ENCODE assay signal across 9 cellular contexts in the genomic region with DNA sequence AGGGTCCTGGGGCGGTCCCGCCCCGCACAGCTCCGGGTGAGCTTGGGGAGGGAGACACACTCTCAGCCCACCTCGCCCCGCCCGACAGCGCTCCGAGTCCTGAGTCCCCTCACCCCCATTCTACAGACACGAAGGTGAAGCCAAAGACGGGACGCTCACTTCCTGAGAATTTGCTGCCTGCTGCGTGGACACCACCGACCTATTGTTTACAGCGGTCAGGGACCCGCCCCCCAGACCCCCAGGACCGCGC. TPM values are rescaled to one million over a fixed set of nuclear protein-coding genes. Genes with fewer than 3 reads are reported as not detected.
DNase-seq lines count a peak whose midpoint lies in the region; ATAC-seq and TF ChIP-seq lines count a peak whose summit lies in the region.
"Had no signal": no experiment of that assay in that cellular context is flagged by ENCODE, and none has a peak within 500 bp of the region (broad histone marks: within the 10 kb centered on the region; RNA-seq: fewer than 3 reads in every experiment).

No MANE protein-coding gene starts in this region.

- POLR2A ChIA-PET in AG04450 (lab: Yijun Ruan, JAX): no interaction called here
- POLR2A ChIA-PET in HEK293 (lab: Yijun Ruan, JAX): no interaction called here

- peaks cover 16% of the 10 kb centered on the region for H3K9me3 Mint-ChIP-seq in activated naive CD4-positive, alpha-beta T cell treated with anti-CD3 and anti-CD28 coated beads, Interleukin-2, amount 50 U/mL, for 24 hours

- H3K4me1 ChIP-seq in HEK293 (ENCODE audit: control insufficient read depth, insufficient read depth, low read length): no peaks in the 10 kb centered on the region
- H3K4me1 ChIP-seq in iPS-18a (ENCODE audit: control insufficient read depth, low read depth, low read length): peaks cover 7% of the 10 kb centered on the region
- H3K4me1 ChIP-seq in stomach: peaks cover 11 to 32% (median 19%) of the 10 kb centered on the region in 4 donors

- no peak for TF ChIP-seq EP300 in stomach (IDR thresholded peaks at IDR 0.05)

- 0 to 1% (median 1%) methylated on average over 9 to 18 of the region's 18 CpGs for WGBS in stomach, 5 donors

- no peak for DNase-seq in AG04450 (ENCODE audit: low read depth, low spot score)
- DNase-seq in stomach: no peak
- no peak for DNase-seq in activated CD4-positive, CD25-positive, alpha-beta regulatory T cell treated with anti-CD3 and anti-CD28 coated beads, Interleukin-2, amount 50 U/mL, for 72 hours
- DNase-seq in NCI-H510A (lab: John Stamatoyannopoulos, UW): no peak

- intact Hi-C loops in stomach (cut with DNase I; ENCODE audit: low total_unique reads): no loop called here

- CTCF ChIA-PET in AG04450 (lab: Charles Lee): no interaction called here
- CTCF ChIA-PET in HEK293 (lab: Yijun Ruan, JAX): no interaction called here

- ATAC-seq in GM21528 (IDR thresholded peaks at IDR 0.05; ENCODE audit: low FRiP score, unreplicated experiment): no peak
- ATAC-seq: HCT116 had no signal

- H3K4me1 Mint-ChIP-seq in activated naive CD4-positive, alpha-beta T cell treated with anti-CD3 and anti-CD28 coated beads, Interleukin-2, amount 50 U/mL, for 24 hours: peaks cover 27% of the 10 kb centered on the region

- no peaks in the 10 kb centered on the region for H3K27me3 ChIP-seq in AG04450 (ENCODE audit: control insufficient read depth, insufficient read depth, low read length)
- peaks cover 17% of the 10 kb centered on the region for H3K27me3 ChIP-seq in iPS-18a (ENCODE audit: control insufficient read depth, insufficient read depth, low read length)
- H3K27me3 ChIP-seq in stomach: no peaks in the 10 kb centered on the region

- peak overlapping the region; percentile 98 for H3K4me3 Mint-ChIP-seq in activated naive CD4-positive, alpha-beta T cell treated with anti-CD3 and anti-CD28 coated beads, Interleukin-2, amount 50 U/mL, for 24 hours

- H3K4me3 ChIP-seq in AG04450 (ENCODE audit: low read depth, low read length) (peak overlapping the region; percentile 78), HEK293 (ENCODE audit: low read depth, low read length) (peak overlapping the region; percentile 16), iPS-18a (ENCODE audit: low read length) (peak overlapping the region; percentile 93), stomach (peak overlapping the region; percentile 78 to 93 (median 88))

- H3K36me3 ChIP-seq in HEK293 (ENCODE audit: control insufficient read depth in 2 of 2, insufficient read depth in 1 of 2, low read length in 2 of 2): no peaks in the 10 kb centered on the region
- H3K36me3 ChIP-seq in iPS-18a (ENCODE audit: control insufficient read depth, low read depth, low read length): peaks cover 4% of the 10 kb centered on the region
- peaks cover 0 to 15% (median 2%) of the 10 kb centered on the region in 4 donors for H3K36me3 ChIP-seq in stomach

- H3K27me3 Mint-ChIP-seq in activated naive CD4-positive, alpha-beta T cell treated with anti-CD3 and anti-CD28 coated beads, Interleukin-2, amount 50 U/mL, for 24 hours: no peaks in the 10 kb centered on the region

- no peak for TF ChIP-seq POLR2A in stomach (IDR thresholded peaks at IDR 0.05)

- H3K27ac ChIP-seq in AG04450 (ENCODE audit: low read depth, low read length) (peak overlapping the region; percentile 91), HEK293 (ENCODE audit: extremely low read depth, low read depth, low read length) (no peak overlapping the region), iPS-18a (ENCODE audit: low read length) (no peak overlapping the region), stomach (peak overlapping the region; percentile 91 to 95 (median 92))

- H3K9ac ChIP-seq in iPS-18a (ENCODE audit: low read length): peak overlapping the region; percentile 32

- TF ChIP-seq CTCF in AG04450 (IDR thresholded peaks at IDR 0.05; ENCODE audit: low read depth, low read length) (no peak), HEK293 (tag by site-specific recombination; IDR thresholded peaks at IDR 0.05) (no peak), stomach (IDR thresholded peaks at IDR 0.05) (no peak)

- peaks cover 32% of the 10 kb centered on the region for H3K9me3 ChIP-seq in AG04450 (ENCODE audit: control insufficient read depth, insufficient read depth, low read length)
- H3K9me3 ChIP-seq in HEK293 (ENCODE audit: control insufficient read depth, insufficient read depth, low read depth, low read length): no peaks in the 10 kb centered on the region
- no peaks in the 10 kb centered on the region for H3K9me3 ChIP-seq in iPS-18a (ENCODE audit: control insufficient read depth, low read depth, low read length)
- peaks cover 0 to 19% (median 9%) of the 10 kb centered on the region in 4 donors for H3K9me3 ChIP-seq in stomach

- H3K27ac Mint-ChIP-seq in activated naive CD4-positive, alpha-beta T cell treated with anti-CD3 and anti-CD28 coated beads, Interleukin-2, amount 50 U/mL, for 24 hours: peak overlapping the region; percentile 99

- peaks cover 32% of the 10 kb centered on the region for H3K36me3 Mint-ChIP-seq in activated naive CD4-positive, alpha-beta T cell treated with anti-CD3 and anti-CD28 coated beads, Interleukin-2, amount 50 U/mL, for 24 hours

TF ChIP-seq in HEK293, 187 proteins besides CTCF, POLR2A, EP300 and RAD21 (continues in another document):
- TF ChIP-seq ZNF140 (tag by site-specific recombination; IDR thresholded peaks at IDR 0.05) (no peak), ZNF311 (tag by site-specific recombination; IDR thresholded peaks at IDR 0.05; ENCODE audit: borderline replicate concordance) (no peak), ZNF223 (tag by site-specific recombination; IDR thresholded peaks at IDR 0.05) (no peak), ZNF366 (tag by site-specific recombination; conservative IDR thresholded peaks at IDR 0.05) (no peak), ZNF629 (tag by site-specific recombination; IDR thresholded peaks at IDR 0.05) (no peak)
- TF ChIP-seq, protein P1, sequence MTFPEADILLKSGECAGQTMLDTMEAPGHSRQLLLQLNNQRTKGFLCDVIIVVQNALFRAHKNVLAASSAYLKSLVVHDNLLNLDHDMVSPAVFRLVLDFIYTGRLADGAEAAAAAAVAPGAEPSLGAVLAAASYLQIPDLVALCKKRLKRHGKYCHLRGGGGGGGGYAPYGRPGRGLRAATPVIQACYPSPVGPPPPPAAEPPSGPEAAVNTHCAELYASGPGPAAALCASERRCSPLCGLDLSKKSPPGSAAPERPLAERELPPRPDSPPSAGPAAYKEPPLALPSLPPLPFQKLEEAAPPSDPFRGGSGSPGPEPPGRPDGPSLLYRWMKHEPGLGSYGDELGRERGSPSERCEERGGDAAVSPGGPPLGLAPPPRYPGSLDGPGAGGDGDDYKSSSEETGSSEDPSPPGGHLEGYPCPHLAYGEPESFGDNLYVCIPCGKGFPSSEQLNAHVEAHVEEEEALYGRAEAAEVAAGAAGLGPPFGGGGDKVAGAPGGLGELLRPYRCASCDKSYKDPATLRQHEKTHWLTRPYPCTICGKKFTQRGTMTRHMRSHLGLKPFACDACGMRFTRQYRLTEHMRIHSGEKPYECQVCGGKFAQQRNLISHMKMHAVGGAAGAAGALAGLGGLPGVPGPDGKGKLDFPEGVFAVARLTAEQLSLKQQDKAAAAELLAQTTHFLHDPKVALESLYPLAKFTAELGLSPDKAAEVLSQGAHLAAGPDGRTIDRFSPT (tag by site-specific recombination; IDR thresholded peaks at IDR 0.05): no peak
- TF ChIP-seq, protein P2, sequence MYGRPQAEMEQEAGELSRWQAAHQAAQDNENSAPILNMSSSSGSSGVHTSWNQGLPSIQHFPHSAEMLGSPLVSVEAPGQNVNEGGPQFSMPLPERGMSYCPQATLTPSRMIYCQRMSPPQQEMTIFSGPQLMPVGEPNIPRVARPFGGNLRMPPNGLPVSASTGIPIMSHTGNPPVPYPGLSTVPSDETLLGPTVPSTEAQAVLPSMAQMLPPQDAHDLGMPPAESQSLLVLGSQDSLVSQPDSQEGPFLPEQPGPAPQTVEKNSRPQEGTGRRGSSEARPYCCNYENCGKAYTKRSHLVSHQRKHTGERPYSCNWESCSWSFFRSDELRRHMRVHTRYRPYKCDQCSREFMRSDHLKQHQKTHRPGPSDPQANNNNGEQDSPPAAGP (tag by site-specific recombination; IDR thresholded peaks at IDR 0.05): no peak
- TF ChIP-seq, protein P3, sequence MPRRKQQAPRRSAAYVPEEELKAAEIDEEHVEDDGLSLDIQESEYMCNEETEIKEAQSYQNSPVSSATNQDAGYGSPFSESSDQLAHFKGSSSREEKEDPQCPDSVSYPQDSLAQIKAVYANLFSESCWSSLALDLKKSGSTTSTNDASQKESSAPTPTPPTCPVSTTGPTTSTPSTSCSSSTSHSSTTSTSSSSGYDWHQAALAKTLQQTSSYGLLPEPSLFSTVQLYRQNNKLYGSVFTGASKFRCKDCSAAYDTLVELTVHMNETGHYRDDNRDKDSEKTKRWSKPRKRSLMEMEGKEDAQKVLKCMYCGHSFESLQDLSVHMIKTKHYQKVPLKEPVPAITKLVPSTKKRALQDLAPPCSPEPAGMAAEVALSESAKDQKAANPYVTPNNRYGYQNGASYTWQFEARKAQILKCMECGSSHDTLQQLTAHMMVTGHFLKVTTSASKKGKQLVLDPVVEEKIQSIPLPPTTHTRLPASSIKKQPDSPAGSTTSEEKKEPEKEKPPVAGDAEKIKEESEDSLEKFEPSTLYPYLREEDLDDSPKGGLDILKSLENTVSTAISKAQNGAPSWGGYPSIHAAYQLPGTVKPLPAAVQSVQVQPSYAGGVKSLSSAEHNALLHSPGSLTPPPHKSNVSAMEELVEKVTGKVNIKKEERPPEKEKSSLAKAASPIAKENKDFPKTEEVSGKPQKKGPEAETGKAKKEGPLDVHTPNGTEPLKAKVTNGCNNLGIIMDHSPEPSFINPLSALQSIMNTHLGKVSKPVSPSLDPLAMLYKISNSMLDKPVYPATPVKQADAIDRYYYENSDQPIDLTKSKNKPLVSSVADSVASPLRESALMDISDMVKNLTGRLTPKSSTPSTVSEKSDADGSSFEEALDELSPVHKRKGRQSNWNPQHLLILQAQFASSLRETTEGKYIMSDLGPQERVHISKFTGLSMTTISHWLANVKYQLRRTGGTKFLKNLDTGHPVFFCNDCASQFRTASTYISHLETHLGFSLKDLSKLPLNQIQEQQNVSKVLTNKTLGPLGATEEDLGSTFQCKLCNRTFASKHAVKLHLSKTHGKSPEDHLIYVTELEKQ (tag by site-specific recombination; IDR thresholded peaks at IDR 0.05; ENCODE audit: borderline replicate concordance): no peak

RNA-seq across cellular contexts. Expression of a gene that starts 0.8 kb away (rescaled TPM):
- polyA plus RNA-seq in AG04450 (2011; rRNA removed) (4.3 and 4.7 TPM in 2 replicates), stomach (1 to 10 TPM; 2.6 to 4.2 (median 3.4) TPM)
- 7.1 and 9.1 TPM in 2 replicates for polyA minus RNA-seq in AG04450 (2011; rRNA and poly(A)+ RNA removed)
- 10 to 100 TPM; 20.9 to 74.7 (median 31.3) TPM for total RNA-seq in stomach

RNA-seq across cellular contexts. Expression of a gene that starts 31.5 kb away (rescaled TPM):
- 0.04 and 0.12 TPM in 2 replicates for polyA plus RNA-seq in AG04450 (2011; rRNA removed)
- polyA minus RNA-seq in AG04450 (2011; rRNA and poly(A)+ RNA removed): 0.41 and 0.48 TPM in 2 replicates
- 1 to 10 TPM in 1 of 5 donors, under 1 TPM in 1, not detected in 3; 0.29 to 5.1 TPM for total RNA-seq in stomach
- polyA plus RNA-seq in stomach: under 1 TPM in 1 of 3 donors, not detected in 2; 0.15 TPM

Comparison
In these comparisons a context has a peak if more than half of its experiments do, and no peak if none do; other contexts are left out.
1. H3K27ac ChIP-seq: peak in AG04450 (single experiment) and stomach (5 of 5); none in HEK293 (single experiment) and iPS-18a (single experiment).
2. H3K4me3 ChIP-seq: peak in every context shown above with its lines; median percentile 93 in iPS-18a; 88 in stomach; 78 in AG04450; 16 in HEK293.